In the genomic region with DNA sequence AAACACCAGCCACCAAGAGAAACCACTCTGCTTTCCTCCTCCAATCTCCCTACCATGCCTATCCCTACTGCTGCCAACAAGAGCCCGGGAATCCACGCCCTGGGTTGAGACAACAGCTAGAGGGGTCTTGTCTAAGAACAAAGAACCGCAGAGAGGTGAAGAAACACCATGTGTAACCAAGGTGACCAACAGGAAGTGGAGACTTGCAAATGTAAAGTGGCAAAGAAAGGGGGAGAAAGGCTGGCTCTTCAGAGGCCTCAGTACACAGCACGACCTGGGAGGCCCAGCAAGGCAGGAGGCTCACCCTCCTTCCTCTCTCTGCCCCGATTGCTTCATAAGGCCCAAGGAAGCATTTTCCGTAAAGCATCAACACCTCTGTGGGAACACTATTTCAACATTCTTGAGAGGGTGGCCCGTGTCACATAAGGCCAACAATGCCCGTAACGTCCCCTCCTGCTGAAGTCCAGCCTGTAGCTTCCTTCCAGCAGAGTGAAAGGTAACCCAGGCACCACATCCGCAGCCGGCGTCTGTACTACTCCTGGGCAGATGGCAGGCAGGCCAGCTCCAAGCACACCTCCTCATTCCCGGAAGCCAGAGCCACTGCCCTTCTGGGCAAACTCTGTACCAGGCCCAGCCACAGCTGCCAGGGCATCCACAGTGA, we compare ENCODE assay signal across 1 cellular context.
TF ChIP-seq lines count a peak whose summit lies in the region.

No MANE protein-coding gene starts in this region.

TF ChIP-seq in HepG2, 621 proteins besides CTCF, POLR2A, EP300 and RAD21:
- no peak for TF ChIP-seq NCOR1 (IDR thresholded peaks at IDR 0.05; ENCODE audit: borderline replicate concordance, low read length)
TF ChIP-seq in HepG2: peak in this region for 0.
